3 cellular contexts compared by ENCODE assay signal in the genomic region with DNA sequence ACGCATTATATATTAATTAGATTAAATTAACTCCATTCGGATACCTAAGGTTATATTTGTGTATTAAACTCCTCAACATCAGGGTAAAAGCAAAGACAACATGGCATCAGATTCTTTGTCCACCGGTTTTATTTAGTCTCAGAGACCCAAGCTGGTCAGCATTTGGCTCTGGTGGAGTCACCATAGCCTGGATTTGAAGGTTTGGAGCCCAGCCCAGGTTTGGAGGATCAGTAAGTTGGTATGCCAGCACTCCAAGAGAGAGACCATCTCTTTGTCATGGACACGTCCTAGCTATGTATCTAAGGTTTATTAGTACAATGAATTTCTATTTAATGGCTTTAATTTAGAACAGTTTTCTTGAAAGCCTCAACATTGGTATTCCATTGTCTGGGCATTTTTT.
"Had no signal": no experiment of that assay in that cellular context is flagged by ENCODE, and none has a peak within 500 bp of the region (broad histone marks: within the 10 kb centered on the region; RNA-seq: fewer than 3 reads in every experiment).

No MANE protein-coding gene starts in this region.

- ATAC-seq: GM12878 had no signal

- DNase-seq: GDM1, GF-D8 had no signal
